19 cellular contexts compared by ENCODE assay signal in the genomic region with DNA sequence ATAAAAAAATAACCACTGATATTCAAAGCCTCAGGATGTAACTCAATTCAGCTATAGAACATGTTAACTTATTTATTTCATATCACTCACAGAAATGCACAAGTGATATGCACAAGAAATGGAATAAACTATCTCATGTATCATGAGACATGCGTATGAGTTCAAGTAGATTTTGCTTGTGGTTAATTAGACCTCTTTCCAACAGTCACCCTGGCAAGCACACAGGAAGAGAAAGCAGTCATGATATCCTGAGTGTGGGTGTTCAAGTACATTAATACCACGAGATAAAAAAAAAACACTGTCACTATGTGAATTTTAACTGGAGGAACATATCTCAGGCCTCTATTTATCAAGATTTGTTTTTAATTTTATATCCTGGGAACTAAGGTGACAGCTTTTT.
"Had no signal": no experiment of that assay in that cellular context is flagged by ENCODE, and none has a peak within 500 bp of the region (broad histone marks: within the 10 kb centered on the region; RNA-seq: fewer than 3 reads in every experiment).

No MANE protein-coding gene starts in this region.

- H3K27ac ChIP-seq: esophagus squamous epithelium, gastroesophageal sphincter, left lung, lower lobe of right lung, neural progenitor cell, ovary, right atrium auricular region, stomach, thoracic aorta had no signal

- H3K9me3 ChIP-seq: esophagus squamous epithelium, gastroesophageal sphincter, left lung, lower lobe of right lung, ovary, right atrium auricular region, stomach, thoracic aorta had no signal

- DNase-seq: effector memory CD8-positive, alpha-beta T cell; esophagus squamous epithelium; foreskin fibroblast; glutamatergic neuron; immature natural killer cell; left lung; lower lobe of right lung; natural killer cell; ovary; small intestine; stimulated activated CD4-positive, alpha-beta T cell treated with anti-CD3 and anti-CD28 coated beads, Interleukin-12 subunit alpha, Interleukin-12 subunit beta, amount 100 ng/mL, for 4 hours; stimulated activated naive CD4-positive, alpha-beta T cell; stomach; substantia nigra; trophoblast cell had no signal

- ATAC-seq: effector memory CD8-positive, alpha-beta T cell; gastroesophageal sphincter; left lung; lower lobe of right lung; natural killer cell had no signal

- H3K9ac ChIP-seq: neural progenitor cell had no signal

- H3K4me1 ChIP-seq: esophagus squamous epithelium, gastroesophageal sphincter, left lung, lower lobe of right lung, right atrium auricular region, stomach had no signal

- H3K36me3 ChIP-seq: esophagus squamous epithelium, gastroesophageal sphincter, left lung, lower lobe of right lung, neural progenitor cell, ovary, right atrium auricular region, stomach, thoracic aorta had no signal

- H3K4me3 ChIP-seq: esophagus squamous epithelium, gastroesophageal sphincter, left lung, lower lobe of right lung, neural progenitor cell, ovary, right atrium auricular region, stomach, thoracic aorta had no signal

- H3K27me3 ChIP-seq: esophagus squamous epithelium, neural progenitor cell, ovary, right atrium auricular region, stomach had no signal
